Comparison of ENCODE assay signal across 14 cellular contexts in genomic region chr21:26147535-26147934, GRCh38. TPM values are rescaled to one million over a fixed set of nuclear protein-coding genes. Genes with fewer than 3 reads are reported as not detected.
DNase-seq lines count a peak whose midpoint lies in the region; ATAC-seq and TF ChIP-seq lines count a peak whose summit lies in the region.
"Had no signal": no experiment of that assay in that cellular context is flagged by ENCODE, and none has a peak within 500 bp of the region (broad histone marks: within the 10 kb centered on the region; RNA-seq: fewer than 3 reads in every experiment).

No MANE protein-coding gene starts in this region.

- peaks cover 28% of the 10 kb centered on the region for H3K4me1 ChIP-seq in cardiac muscle cell (ENCODE audit: low read depth)
- H3K4me1 ChIP-seq in fibroblast of lung (ENCODE audit: control insufficient read depth, extremely low read depth, insufficient read depth, low read length): peaks cover 14% of the 10 kb centered on the region

- H4K20me1 ChIP-seq in fibroblast of lung (ENCODE audit: control insufficient read depth, extremely low read depth, insufficient read depth, low read length): no peaks in the 10 kb centered on the region

- peak overlapping the region; percentile 46 for H3K4me2 ChIP-seq in fibroblast of lung (ENCODE audit: extremely low read depth, insufficient read depth, low read length)

- intact Hi-C loops in Right ventricle myocardium superior (cut with DNase I): no loop called here

- peaks cover 44% of the 10 kb centered on the region for H3K79me2 ChIP-seq in fibroblast of lung (ENCODE audit: control insufficient read depth, insufficient read depth, low read length)

- no peak overlapping the region for H2AFZ ChIP-seq in fibroblast of lung (ENCODE audit: low read length)

- no peak overlapping the region for H3K4me3 ChIP-seq in cardiac muscle cell
- H3K4me3 ChIP-seq in fibroblast of lung (replicated peaks in 1 of 4; ENCODE audit: control extremely low read depth in 1 of 4, insufficient read depth in 1 of 4, low read depth in 3 of 4, low read length in 4 of 4): no peak overlapping the region
- H3K4me3 ChIP-seq: lung, stomach had no signal

- no peak overlapping the region for H3K9ac ChIP-seq in fibroblast of lung (ENCODE audit: insufficient read depth, low read length)

- no peaks in the 10 kb centered on the region for H3K9me3 ChIP-seq in cardiac muscle cell (ENCODE audit: low read depth)
- no peaks in the 10 kb centered on the region for H3K9me3 ChIP-seq in fibroblast of lung (ENCODE audit: control insufficient read depth, insufficient read depth, low read depth, low read length)
- H3K9me3 ChIP-seq: stomach had no signal

- H3K27ac ChIP-seq in cardiac muscle cell (peak overlapping the region; percentile 81), fibroblast of lung (ENCODE audit: insufficient read depth, low read length) (no peak overlapping the region), temporal lobe (ENCODE audit: low read depth, low read length) (peak overlapping the region; percentile 23)

- ATAC-seq in Right ventricle myocardium superior (ENCODE audit: poor library complexity) (no peak), HG02759 (IDR thresholded peaks at IDR 0.05; ENCODE audit: unreplicated experiment) (no peak)

- DNase-seq in cardiac muscle cell (ENCODE audit: low read depth in 1 of 2, low spot score in 1 of 2): no peak
- no peak for DNase-seq in Right ventricle myocardium superior
- peak; percentile 22 for DNase-seq in SW480 (ENCODE audit: low spot score)
- no peak for DNase-seq in fibroblast of lung (ENCODE audit: low read depth in 2 of 2)
- DNase-seq in islet precursor cell: no peak
- no peak for DNase-seq in AML-193 (lab: John Stamatoyannopoulos, UW)
- DNase-seq: activated CD4-positive, alpha-beta T cell treated with anti-CD3 and anti-CD28 coated beads for 48 hours; COR-L47; NCI-H1105; PC-3; stomach had no signal

- no peaks in the 10 kb centered on the region for H3K36me3 ChIP-seq in cardiac muscle cell
- H3K36me3 ChIP-seq in fibroblast of lung (ENCODE audit: control insufficient read depth, insufficient read depth, low read length): no peaks in the 10 kb centered on the region
- H3K36me3 ChIP-seq: stomach had no signal

- TF ChIP-seq CTCF in cardiac muscle cell (IDR thresholded peaks at IDR 0.05; ENCODE audit: low read depth, low read length) (no peak), fibroblast of lung (conservative IDR thresholded peaks at IDR 0.05 in 1 of 2, IDR thresholded peaks at IDR 0.05 in 1 of 2; ENCODE audit: low read depth in 1 of 2, low read length in 2 of 2) (no peak)

- H3K27me3 ChIP-seq in cardiac muscle cell: no peaks in the 10 kb centered on the region
- H3K27me3 ChIP-seq in fibroblast of lung (ENCODE audit: control insufficient read depth, insufficient read depth, low read length): no peaks in the 10 kb centered on the region
- H3K27me3 ChIP-seq: stomach had no signal

RNA-seq across cellular contexts. Expression of gene APP, which starts 23.0 kb away (rescaled TPM):
- total RNA-seq in cardiac muscle cell (232 and 359 TPM in 2 replicates), Right ventricle myocardium superior (292 TPM), fibroblast of lung (569 and 633 TPM in 2 replicates), temporal lobe (426 TPM)
- polyA plus RNA-seq in cardiac muscle cell (31.8 and 34.0 TPM in 2 replicates), fibroblast of lung (828 and 1,088 TPM in 2 replicates)
- 433 and 638 TPM in 2 replicates for polyA plus RNA-seq in fibroblast of lung (2012)
- polyA minus RNA-seq in fibroblast of lung (ENCODE audit: low replicate concordance): 281 and 375 TPM in 2 replicates
